Comparison of ENCODE assay signal across 9 cellular contexts in genomic region chr2:72915076-72915906, GRCh38. TPM values are rescaled to one million over a fixed set of nuclear protein-coding genes. Genes with fewer than 3 reads are reported as not detected.
DNase-seq lines count a peak whose midpoint lies in the region; ATAC-seq and TF ChIP-seq lines count a peak whose summit lies in the region.
"Had no signal": no experiment of that assay in that cellular context is flagged by ENCODE, and none has a peak within 500 bp of the region (broad histone marks: within the 10 kb centered on the region; RNA-seq: fewer than 3 reads in every experiment).

No MANE protein-coding gene starts in this region.

- H4K20me1 ChIP-seq in BLaER1 treated with 17β-estradiol and CSF1 and Interleukin-3, amounts not matched to agents 10 nM and 100 nM: peaks cover 10 to 73% (median 62%) of the 10 kb centered on the region in 11 experiments; a peak in 20 of 22 replicates

- H3K27ac Mint-ChIP-seq in central memory CD8-positive, alpha-beta T cell (ENCODE audit: low read depth): no peak overlapping the region
- H3K27ac Mint-ChIP-seq in natural killer cell treated with Interleukin-12 subunit alpha and Interleukin-12 subunit beta and Interleukin-15 and Interleukin-18, amount 100 ng/mL, for 72 hours: no peak overlapping the region

- H3K4me3 Mint-ChIP-seq in central memory CD8-positive, alpha-beta T cell: peak overlapping the region; percentile 77
- peak overlapping the region; percentile 32 for H3K4me3 Mint-ChIP-seq in natural killer cell treated with Interleukin-12 subunit alpha and Interleukin-12 subunit beta and Interleukin-15 and Interleukin-18, amount 100 ng/mL, for 72 hours

- H3K36me3 Mint-ChIP-seq in central memory CD8-positive, alpha-beta T cell (ENCODE audit: insufficient read depth): peaks cover 5% of the 10 kb centered on the region
- no peaks in the 10 kb centered on the region for H3K36me3 Mint-ChIP-seq in natural killer cell treated with Interleukin-12 subunit alpha and Interleukin-12 subunit beta and Interleukin-15 and Interleukin-18, amount 100 ng/mL, for 72 hours

- no peak for TF ChIP-seq CTCF in HEK293 (tag by site-specific recombination; IDR thresholded peaks at IDR 0.05)

- no peaks in the 10 kb centered on the region for H3K9me3 Mint-ChIP-seq in central memory CD8-positive, alpha-beta T cell
- no peaks in the 10 kb centered on the region for H3K9me3 Mint-ChIP-seq in natural killer cell treated with Interleukin-12 subunit alpha and Interleukin-12 subunit beta and Interleukin-15 and Interleukin-18, amount 100 ng/mL, for 72 hours

- peak overlapping the region; percentile 76 to 97 (median 89) for H3K4me2 ChIP-seq in BLaER1 treated with 17β-estradiol and CSF1 and Interleukin-3, amounts not matched to agents 10 nM and 100 nM

- POLR2A ChIA-PET in HEK293 (lab: Yijun Ruan, JAX): no interaction called here

- no peaks in the 10 kb centered on the region for H3K36me3 ChIP-seq in BLaER1 treated with 17β-estradiol and CSF1 and Interleukin-3, amounts not matched to agents 10 nM and 100 nM
- H3K36me3 ChIP-seq in HEK293 (ENCODE audit: control insufficient read depth in 2 of 2, insufficient read depth in 1 of 2, low read length in 2 of 2): no peaks in the 10 kb centered on the region

- peaks cover 35 to 46% (median 40%) of the 10 kb centered on the region in 10 experiments for H3K4me1 ChIP-seq in BLaER1 treated with 17β-estradiol and CSF1 and Interleukin-3, amounts not matched to agents 10 nM and 100 nM
- H3K4me1 ChIP-seq in HEK293 (ENCODE audit: control insufficient read depth, insufficient read depth, low read length): no peaks in the 10 kb centered on the region

- peak overlapping the region; percentile 41 to 65 (median 51); a peak in 19 of 20 replicates for H3K4me3 ChIP-seq in BLaER1 treated with 17β-estradiol and CSF1 and Interleukin-3, amounts not matched to agents 10 nM and 100 nM
- peak overlapping the region; percentile 25 for H3K4me3 ChIP-seq in HEK293 (ENCODE audit: low read depth, low read length)

- H3K27me3 ChIP-seq in BLaER1 treated with 17β-estradiol and CSF1 and Interleukin-3, amounts not matched to agents 10 nM and 100 nM: peaks cover 100% of the 10 kb centered on the region in 11 experiments

- no peak for ATAC-seq in central memory CD8-positive, alpha-beta T cell (replicated peaks; ENCODE audit: extremely low read depth, poor library complexity, severe bottlenecking)
- no peak for ATAC-seq in natural killer cell treated with Interleukin-12 subunit alpha and Interleukin-12 subunit beta and Interleukin-15 and Interleukin-18, amount 100 ng/mL, for 72 hours
- ATAC-seq in HG03045 (IDR thresholded peaks at IDR 0.05; ENCODE audit: unreplicated experiment) (no peak), HG02970 (IDR thresholded peaks at IDR 0.05; ENCODE audit: low FRiP score, unreplicated experiment) (no peak), GM18858 (IDR thresholded peaks at IDR 0.05; ENCODE audit: unreplicated experiment) (no peak)

- H3K4me1 Mint-ChIP-seq in central memory CD8-positive, alpha-beta T cell: peaks cover 38% of the 10 kb centered on the region
- peaks cover 10 to 21% of the 10 kb centered on the region in 2 donors for H3K4me1 Mint-ChIP-seq in natural killer cell treated with Interleukin-12 subunit alpha and Interleukin-12 subunit beta and Interleukin-15 and Interleukin-18, amount 100 ng/mL, for 72 hours (ENCODE audit: low read depth in 2 of 2)

- CTCF ChIA-PET in HEK293 (lab: Yijun Ruan, JAX): interaction anchor here (0.5 to 3.4 kb wide), 6 partner anchors 11 to 1438 kb away, joined by 3 to 11 read pairs (median 3); no protein-coding TSS in a partner anchor

- H3K9me3 ChIP-seq in BLaER1 treated with 17β-estradiol and CSF1 and Interleukin-3, amounts not matched to agents 10 nM and 100 nM (replicated peaks in 1 of 11): no peaks in the 10 kb centered on the region
- H3K9me3 ChIP-seq in HEK293 (ENCODE audit: control insufficient read depth, insufficient read depth, low read depth, low read length): no peaks in the 10 kb centered on the region

- DNase-seq in central memory CD8-positive, alpha-beta T cell (ENCODE audit: low spot score in 2 of 2): no peak
- peak; percentile 31 for DNase-seq in natural killer cell treated with Interleukin-12 subunit alpha and Interleukin-12 subunit beta and Interleukin-15 and Interleukin-18, amount 100 ng/mL, for 72 hours (ENCODE audit: low spot score)
- no peak for DNase-seq in occipital lobe (lab: John Stamatoyannopoulos, UW)

- no peak overlapping the region for H3K9ac ChIP-seq in BLaER1 treated with 17β-estradiol and CSF1 and Interleukin-3, amounts not matched to agents 10 nM and 100 nM

- peaks cover 87% of the 10 kb centered on the region for H3K27me3 Mint-ChIP-seq in central memory CD8-positive, alpha-beta T cell
- H3K27me3 Mint-ChIP-seq in natural killer cell treated with Interleukin-12 subunit alpha and Interleukin-12 subunit beta and Interleukin-15 and Interleukin-18, amount 100 ng/mL, for 72 hours: peaks cover 42 to 45% of the 10 kb centered on the region in 2 donors

- H3K27ac ChIP-seq in BLaER1 treated with 17β-estradiol and CSF1 and Interleukin-3, amounts not matched to agents 10 nM and 100 nM: no peak overlapping the region
- H3K27ac ChIP-seq in HEK293 (ENCODE audit: extremely low read depth, low read depth, low read length): no peak overlapping the region

TF ChIP-seq in HEK293, 187 proteins besides CTCF, POLR2A, EP300 and RAD21:
- TF ChIP-seq ZNF521 (tag by site-specific recombination; IDR thresholded peaks at IDR 0.05) (no peak), ZNF449 (tag by site-specific recombination; IDR thresholded peaks at IDR 0.05) (0 out of 2 replicates have a peak, but pooled peaks have one; percentile 41), WT1 (tag by site-specific recombination; IDR thresholded peaks at IDR 0.05) (no peak), PRDM10 (tag by site-specific recombination; IDR thresholded peaks at IDR 0.05) (peak; percentile 98), HOXD13 (CRISPR knock-in tag; IDR thresholded peaks at IDR 0.05; ENCODE audit: borderline replicate concordance) (no peak), BCL11B (tag by site-specific recombination; IDR thresholded peaks at IDR 0.05; ENCODE audit: low read depth) (no peak), IKZF3 (tag by site-specific recombination; IDR thresholded peaks at IDR 0.05) (0 out of 2 replicates have a peak, but pooled peaks have one; percentile 8)
- TF ChIP-seq, protein P1, sequence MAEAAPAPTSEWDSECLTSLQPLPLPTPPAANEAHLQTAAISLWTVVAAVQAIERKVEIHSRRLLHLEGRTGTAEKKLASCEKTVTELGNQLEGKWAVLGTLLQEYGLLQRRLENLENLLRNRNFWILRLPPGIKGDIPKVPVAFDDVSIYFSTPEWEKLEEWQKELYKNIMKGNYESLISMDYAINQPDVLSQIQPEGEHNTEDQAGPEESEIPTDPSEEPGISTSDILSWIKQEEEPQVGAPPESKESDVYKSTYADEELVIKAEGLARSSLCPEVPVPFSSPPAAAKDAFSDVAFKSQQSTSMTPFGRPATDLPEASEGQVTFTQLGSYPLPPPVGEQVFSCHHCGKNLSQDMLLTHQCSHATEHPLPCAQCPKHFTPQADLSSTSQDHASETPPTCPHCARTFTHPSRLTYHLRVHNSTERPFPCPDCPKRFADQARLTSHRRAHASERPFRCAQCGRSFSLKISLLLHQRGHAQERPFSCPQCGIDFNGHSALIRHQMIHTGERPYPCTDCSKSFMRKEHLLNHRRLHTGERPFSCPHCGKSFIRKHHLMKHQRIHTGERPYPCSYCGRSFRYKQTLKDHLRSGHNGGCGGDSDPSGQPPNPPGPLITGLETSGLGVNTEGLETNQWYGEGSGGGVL (tag by site-specific recombination; IDR thresholded peaks at IDR 0.05): peak; percentile 71; the same call in 1 of the 2 replicates
TF ChIP-seq in HEK293: peak in this region for 4.

RNA-seq across cellular contexts. Expression of gene EMX1, which starts 2.0 kb away (rescaled TPM):
- total RNA-seq in natural killer cell treated with Interleukin-12 subunit alpha and Interleukin-12 subunit beta and Interleukin-15 and Interleukin-18, amount 100 ng/mL, for 72 hours: not detected
- total RNA-seq in occipital lobe: 21.1 TPM
- total RNA-seq: SK-MEL-5 had no signal

RNA-seq across cellular contexts. Expression of gene SPR, which starts 28.1 kb away (rescaled TPM):
- 10 to 100 TPM in 1 of 2 donors, 1 to 10 TPM in 1; 3.4 to 10.2 TPM for total RNA-seq in natural killer cell treated with Interleukin-12 subunit alpha and Interleukin-12 subunit beta and Interleukin-15 and Interleukin-18, amount 100 ng/mL, for 72 hours
- total RNA-seq in occipital lobe: 1.2 TPM

Comparison
In these comparisons a context has a peak if more than half of its experiments do, and no peak if none do; other contexts are left out.
1. RNA of gene EMX1, which starts 2.0 kb away (total RNA-seq): 21.1 TPM in occipital lobe (single experiment); not detected in natural killer cell treated with Interleukin-12 subunit alpha and Interleukin-12 subunit beta and Interleukin-15 and Interleukin-18, amount 100 ng/mL, for 72 hours; every median in the first group is over 10 times any median in the second.